Comparison of ENCODE assay signal across 9 cellular contexts in genomic region chr21:46297311-46298082, GRCh38. TPM values are rescaled to one million over a fixed set of nuclear protein-coding genes. Genes with fewer than 3 reads are reported as not detected.
DNase-seq lines count a peak whose midpoint lies in the region; ATAC-seq and TF ChIP-seq lines count a peak whose summit lies in the region.
"Had no signal": no experiment of that assay in that cellular context is flagged by ENCODE, and none has a peak within 500 bp of the region (broad histone marks: within the 10 kb centered on the region; RNA-seq: fewer than 3 reads in every experiment).

No MANE protein-coding gene starts in this region.

- H3K27me3 ChIP-seq in MM.1S (replicated peaks; ENCODE audit: insufficient read depth, low read length), result no peaks in the 10 kb centered on the region

- no peak for DNase-seq in CD14-positive monocyte (ENCODE audit: low spot score)
- no peak for DNase-seq in T-cell
- peak; percentile 32 for DNase-seq in fibroblast of pulmonary artery (ENCODE audit: low read depth)
- no peak for DNase-seq in omental fat pad (ENCODE audit: low spot score)
- DNase-seq in NCI-H2029 (lab: John Stamatoyannopoulos, UW), result no peak
- DNase-seq in MM.1S, result no peak
- DNase-seq: NCI-H1436 treated with DMSO at 0.1 percent for 48 hours had no signal

- peaks cover 0 to 17% (median 7%) of the 10 kb centered on the region in 7 donors for H3K9me3 Mint-ChIP-seq in CD14-positive monocyte
- no peaks in the 10 kb centered on the region for H3K9me3 Mint-ChIP-seq in T-cell

- no peak overlapping the region for H3K4me2 ChIP-seq in MM.1S (ENCODE audit: low read depth, low read length)

- H3K4me3 ChIP-seq in fibroblast of pulmonary artery (replicated peaks; ENCODE audit: low read depth, low read length) (peak overlapping the region; percentile 32), MM.1S (ENCODE audit: low read length) (no peak overlapping the region)

- H3K36me3 ChIP-seq in MM.1S (replicated peaks; ENCODE audit: insufficient read depth, low read length), result 0 out of 2 replicates have a peak, but pooled peaks cover 3% of the 10 kb centered on the region

- ATAC-seq in T-cell (replicated peaks in 1 of 4) (peak in 1 of 4 experiments; percentile 17), omental fat pad (ENCODE audit: low FRiP score) (peak; percentile 24), GM21717 (IDR thresholded peaks at IDR 0.05; ENCODE audit: unreplicated experiment) (no peak), HG03565 (IDR thresholded peaks at IDR 0.05; ENCODE audit: unreplicated experiment) (no peak)

- H3F3A ChIP-seq in MM.1S (ENCODE audit: insufficient read depth, low read length), result no peaks in the 10 kb centered on the region

- CTCF ChIA-PET in T-cell (lab: Charles Lee), result no interaction called here

- intact Hi-C loops in CD14-positive monocyte (cut with micrococcal nuclease), result no loop called here

- no peaks in the 10 kb centered on the region for H3K4me1 ChIP-seq in MM.1S (ENCODE audit: low read length)

- H3K9ac ChIP-seq in MM.1S (ENCODE audit: low read length), result no peak overlapping the region

- H3K36me3 Mint-ChIP-seq in CD14-positive monocyte, result peaks cover 15 to 30% of the 10 kb centered on the region in 2 donors
- no peaks in the 10 kb centered on the region for H3K36me3 Mint-ChIP-seq in T-cell

- H3K9me2 ChIP-seq in MM.1S (replicated peaks; ENCODE audit: insufficient read depth, low read length), result no peaks in the 10 kb centered on the region

- H4K20me1 ChIP-seq in MM.1S (ENCODE audit: insufficient read depth, low read length), result no peaks in the 10 kb centered on the region

- peak overlapping the region; percentile 74 to 86 for H3K4me3 Mint-ChIP-seq in CD14-positive monocyte
- H3K4me3 Mint-ChIP-seq in T-cell, result peak overlapping the region; percentile 59 to 74 (median 62)

- no peak overlapping the region for H3K27ac Mint-ChIP-seq in CD14-positive monocyte
- no peak overlapping the region for H3K27ac Mint-ChIP-seq in T-cell

- H3K79me2 ChIP-seq in MM.1S (ENCODE audit: low read length), result no peaks in the 10 kb centered on the region

- no peak overlapping the region for H2AFZ ChIP-seq in MM.1S (ENCODE audit: low read length)

- no peak for TF ChIP-seq CTCF in CD14-positive monocyte (IDR thresholded peaks at IDR 0.05)
- TF ChIP-seq CTCF in fibroblast of pulmonary artery (IDR thresholded peaks at IDR 0.05; ENCODE audit: low read length, missing control alignments), result no peak
- TF ChIP-seq CTCF in omental fat pad (IDR thresholded peaks at IDR 0.05), result no peak
- no peak for TF ChIP-seq CTCF in MM.1S (IDR thresholded peaks at IDR 0.05; ENCODE audit: low read length)

- H3K27me3 Mint-ChIP-seq in CD14-positive monocyte (ENCODE audit: low read depth in 3 of 3) (peaks cover 5 to 46% (median 18%) of the 10 kb centered on the region in 3 donors), T-cell (peaks cover 0 to 2% of the 10 kb centered on the region in 2 donors)

- H3K9me3 ChIP-seq in MM.1S (replicated peaks; ENCODE audit: insufficient read depth, low read length), result no peaks in the 10 kb centered on the region

- no peak overlapping the region for H3K27ac ChIP-seq in MM.1S (ENCODE audit: low read length)

- POLR2A ChIA-PET in T-cell (lab: Charles Lee), result no interaction called here

- H3K4me1 Mint-ChIP-seq in CD14-positive monocyte, result peaks cover 20% of the 10 kb centered on the region
- peaks cover 2 to 9% (median 9%) of the 10 kb centered on the region in 3 donors for H3K4me1 Mint-ChIP-seq in T-cell

RNA-seq across cellular contexts. Expression of gene YBEY, which starts 11.4 kb away (rescaled TPM):
- polyA plus RNA-seq in CD14-positive monocyte, result 1 to 10 TPM; 4.1 to 5.2 TPM
- total RNA-seq in T-cell (10 to 100 TPM; 10.0 to 21.2 (median 19.3) TPM), omental fat pad (10 to 100 TPM in 1 of 4 donors, 1 to 10 TPM in 3; 5.4 to 12.7 (median 9.3) TPM)

RNA-seq across cellular contexts. Expression of gene MCM3AP, which starts 12.1 kb away (rescaled TPM):
- polyA plus RNA-seq in CD14-positive monocyte, result 10 to 100 TPM; 30.9 to 32.7 TPM
- total RNA-seq in T-cell (100 to 1,000 TPM; 126 to 180 (median 166) TPM), omental fat pad (100 to 1,000 TPM in 1 of 4 donors, 10 to 100 TPM in 3; 63.8 to 129 (median 76.6) TPM)

RNA-seq across cellular contexts. Expression of gene C21orf58, which starts 26.2 kb away (rescaled TPM):
- polyA plus RNA-seq in CD14-positive monocyte, result under 1 TPM; 0.15 to 0.21 TPM
- total RNA-seq in T-cell, result 1 to 10 TPM; 3.9 to 9.2 (median 8.3) TPM
- 1 to 10 TPM in 2 of 4 donors, under 1 TPM in 2; 0.44 to 2.4 (median 0.91) TPM for total RNA-seq in omental fat pad

RNA-seq across cellular contexts. Expression of gene PCNT, which starts 26.5 kb away (rescaled TPM):
- 1 to 10 TPM; 4.2 to 5.1 TPM for polyA plus RNA-seq in CD14-positive monocyte
- total RNA-seq in T-cell, result 10 to 100 TPM; 52.8 to 65.0 (median 58.6) TPM
- 10 to 100 TPM; 23.0 to 51.7 (median 24.4) TPM for total RNA-seq in omental fat pad
